ENCODE assay signal across 21 cellular contexts in the genomic region with DNA sequence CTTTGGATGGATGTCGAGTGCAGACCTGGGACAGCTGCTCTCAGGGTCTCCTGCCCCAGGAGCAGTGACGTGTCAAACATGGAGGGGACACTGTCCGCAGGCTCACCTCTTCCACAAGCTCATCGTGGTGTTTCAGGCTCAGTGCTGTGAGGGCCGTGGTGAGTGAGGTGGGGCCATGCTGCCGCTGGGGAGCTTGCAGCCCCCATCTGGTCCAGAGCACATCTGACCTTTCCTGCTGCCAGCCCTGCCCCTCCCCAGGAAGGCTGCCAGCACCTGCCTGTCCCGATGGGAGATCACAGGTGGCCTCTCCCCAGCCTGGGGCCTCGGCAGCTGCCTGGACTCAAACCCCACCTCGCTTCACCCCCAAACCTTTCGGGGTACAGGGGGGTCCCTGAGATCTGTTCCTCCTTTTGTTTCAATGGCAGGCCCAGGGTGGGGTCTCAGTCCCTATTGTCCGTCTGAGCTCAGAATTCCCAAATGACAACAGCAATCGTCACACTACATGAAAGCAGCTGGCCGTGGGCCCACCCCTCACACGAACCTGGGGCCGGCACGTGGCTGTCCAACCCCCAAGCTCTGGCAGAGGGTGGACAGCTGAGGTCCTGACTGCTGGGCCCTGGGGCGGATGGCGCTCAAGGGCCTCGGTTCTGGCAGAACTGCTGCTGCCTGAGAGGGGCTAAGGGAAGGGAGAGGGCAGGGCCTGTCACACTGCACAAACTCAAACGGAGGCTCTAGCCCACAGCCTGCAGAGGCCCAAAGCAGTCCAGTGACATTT.
DNase-seq lines count a peak whose midpoint lies in the region; ATAC-seq and TF ChIP-seq lines count a peak whose summit lies in the region.
"Had no signal": no experiment of that assay in that cellular context is flagged by ENCODE, and none has a peak within 500 bp of the region (broad histone marks: within the 10 kb centered on the region; RNA-seq: fewer than 3 reads in every experiment).

No MANE protein-coding gene starts in this region.

- no peaks in the 10 kb centered on the region for H3K36me3 ChIP-seq in neural progenitor cell

- H3K27me3 Mint-ChIP-seq in glutamatergic neuron (ENCODE audit: unreplicated experiment) (peaks cover 32% of the 10 kb centered on the region), neural progenitor cell (ENCODE audit: insufficient read depth, low read depth) (peaks cover 11% of the 10 kb centered on the region)

- H3K9ac ChIP-seq in neural progenitor cell = no peak overlapping the region

- H3K4me3 Mint-ChIP-seq in glutamatergic neuron (ENCODE audit: unreplicated experiment) (peak overlapping the region; percentile 38), neural progenitor cell (no peak overlapping the region)
- H3K4me3 Mint-ChIP-seq: CD14-positive monocyte, GM23338 had no signal

- H3K27ac Mint-ChIP-seq in glutamatergic neuron (ENCODE audit: unreplicated experiment) (peak overlapping the region; percentile 85), neural progenitor cell (peak overlapping the region; percentile 78)
- H3K27ac Mint-ChIP-seq: GM23338 had no signal

- H3K9me3 Mint-ChIP-seq in glutamatergic neuron (ENCODE audit: unreplicated experiment) = peaks cover 21% of the 10 kb centered on the region
- H3K9me3 Mint-ChIP-seq in neural progenitor cell = no peaks in the 10 kb centered on the region
- H3K9me3 Mint-ChIP-seq: CD14-positive monocyte, GM23338 had no signal

- no peaks in the 10 kb centered on the region for H4K20me1 ChIP-seq in neural progenitor cell (ENCODE audit: low read depth)

- peaks cover 39% of the 10 kb centered on the region for H3K4me1 Mint-ChIP-seq in glutamatergic neuron (ENCODE audit: low read depth, unreplicated experiment)
- peaks cover 4% of the 10 kb centered on the region for H3K4me1 Mint-ChIP-seq in neural progenitor cell

- no peak overlapping the region for H3K4me2 ChIP-seq in neural progenitor cell
- H3K4me2 ChIP-seq: GM23338 had no signal

- no peak for ATAC-seq in GM21619 (IDR thresholded peaks at IDR 0.05; ENCODE audit: unreplicated experiment)
- ATAC-seq: GM23338, K562, PC-3 had no signal

- DNase-seq in glutamatergic neuron (peak; percentile 50), neural progenitor cell (ENCODE audit: low spot score) (no peak), NCI-H446 (lab: John Stamatoyannopoulos, UW) (no peak)
- DNase-seq in activated naive CD4-positive, alpha-beta T cell (lab: John Stamatoyannopoulos, UW) = no peak
- DNase-seq: ACHN, DMS79 treated with DMSO at 0.1 percent for 48 hours, HCEC 1CT, NCI-H1092 treated with DMSO at 0.1 percent for 48 hours, NCI-H1694 treated with DMSO at 0.1 percent for 48 hours, NCI-H2107, NCI-H2227 treated with DMSO at 0.1 percent for 48 hours, NCI-H524, NCI-H82, PC-3, RPMI8226 had no signal

- H3K4me1 ChIP-seq in neural progenitor cell = no peaks in the 10 kb centered on the region

- H3K36me3 Mint-ChIP-seq in glutamatergic neuron (ENCODE audit: unreplicated experiment) (peaks cover 7% of the 10 kb centered on the region), neural progenitor cell (peaks cover 14% of the 10 kb centered on the region)

- no peaks in the 10 kb centered on the region for H3K79me2 ChIP-seq in neural progenitor cell (ENCODE audit: low read depth)

- no peak overlapping the region for H2AFZ ChIP-seq in neural progenitor cell (replicated peaks)
- H2AFZ ChIP-seq: GM23338 had no signal

- no peak overlapping the region for H3K4me3 ChIP-seq in neural progenitor cell
- H3K4me3 ChIP-seq: GM23338, K562 had no signal

- H3K9me3 ChIP-seq in neural progenitor cell (ENCODE audit: low read depth) = no peaks in the 10 kb centered on the region

- no peaks in the 10 kb centered on the region for H3K27me3 ChIP-seq in neural progenitor cell

- peak overlapping the region; percentile 4 for H3K27ac ChIP-seq in angular gyrus (ENCODE audit: low read depth, low read length)
- H3K27ac ChIP-seq in neural progenitor cell = no peak overlapping the region
- H3K27ac ChIP-seq in temporal lobe (ENCODE audit: low read depth, low read length) = peak overlapping the region; percentile 17

- H3F3A ChIP-seq in neural progenitor cell (ENCODE audit: low read depth) = no peaks in the 10 kb centered on the region

- TF ChIP-seq CTCF in glutamatergic neuron (IDR thresholded peaks at IDR 0.05; ENCODE audit: partially characterized antibody, unreplicated experiment) (no peak), neural progenitor cell (IDR thresholded peaks at IDR 0.05) (no peak)
